ENCODE assay signal across 17 cellular contexts in the genomic region with DNA sequence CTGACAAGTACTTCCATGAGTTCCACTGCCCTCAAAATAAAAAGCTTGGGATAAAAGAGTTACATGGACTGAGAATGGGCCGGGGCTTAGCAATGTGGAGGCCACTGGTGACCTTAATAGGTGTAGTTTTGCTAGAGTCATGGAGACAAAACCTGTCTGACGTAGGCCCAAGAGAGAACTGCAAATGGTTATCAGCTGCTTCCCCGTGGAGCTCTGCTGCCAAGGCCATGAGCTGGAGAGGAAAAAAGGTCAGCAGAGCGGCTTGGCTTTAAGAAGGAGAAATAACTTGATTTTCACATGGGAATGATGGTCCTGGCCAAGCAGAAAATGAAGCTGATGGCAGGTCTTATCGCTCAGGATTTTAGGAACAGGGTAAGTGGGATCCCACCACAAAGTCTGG. TPM values are rescaled to one million over a fixed set of nuclear protein-coding genes. Genes with fewer than 3 reads are reported as not detected.
DNase-seq lines count a peak whose midpoint lies in the region; ATAC-seq lines count a peak whose summit lies in the region.
"Had no signal": no experiment of that assay in that cellular context is flagged by ENCODE, and none has a peak within 500 bp of the region (broad histone marks: within the 10 kb centered on the region; RNA-seq: fewer than 3 reads in every experiment).

No MANE protein-coding gene starts in this region.

- H3K36me3 Mint-ChIP-seq in activated CD8-positive, alpha-beta memory T cell treated with anti-CD3 and anti-CD28 coated beads, Interleukin-2, amount 10 ng/mL, durations not matched to agents 7 days and 5 days = peaks cover 28% of the 10 kb centered on the region
- H3K36me3 Mint-ChIP-seq in T-cell (peaks cover 32% of the 10 kb centered on the region), immature natural killer cell (peaks cover 9 to 18% (median 17%) of the 10 kb centered on the region in 3 donors)
- peaks cover 59% of the 10 kb centered on the region for H3K36me3 Mint-ChIP-seq in stimulated activated memory B cell treated with anti-CD40 and anti-IgM and Interleukin-4, amounts not matched to agents 10 μg/mL and 1 μg/mL and 100 μg/mL, for 72 hours

- peaks cover 43% of the 10 kb centered on the region for H3K4me1 Mint-ChIP-seq in activated CD8-positive, alpha-beta memory T cell treated with anti-CD3 and anti-CD28 coated beads, Interleukin-2, amount 10 ng/mL, durations not matched to agents 7 days and 5 days
- peaks cover 34 to 63% (median 45%) of the 10 kb centered on the region in 3 donors for H3K4me1 Mint-ChIP-seq in T-cell
- peaks cover 58 to 72% of the 10 kb centered on the region in 2 donors for H3K4me1 Mint-ChIP-seq in immature natural killer cell
- peaks cover 76% of the 10 kb centered on the region for H3K4me1 Mint-ChIP-seq in stimulated activated memory B cell treated with anti-CD40 and anti-IgM and Interleukin-4, amounts not matched to agents 10 μg/mL and 1 μg/mL and 100 μg/mL, for 72 hours

- H3K27ac Mint-ChIP-seq in activated CD8-positive, alpha-beta memory T cell treated with anti-CD3 and anti-CD28 coated beads, Interleukin-2, amount 10 ng/mL, durations not matched to agents 7 days and 5 days = peak overlapping the region; percentile 81
- peak overlapping the region; percentile 59 to 82 for H3K27ac Mint-ChIP-seq in T-cell
- peak overlapping the region; percentile 83 to 93 (median 90) for H3K27ac Mint-ChIP-seq in immature natural killer cell
- peak overlapping the region; percentile 79 for H3K27ac Mint-ChIP-seq in stimulated activated memory B cell treated with anti-CD40 and anti-IgM and Interleukin-4, amounts not matched to agents 10 μg/mL and 1 μg/mL and 100 μg/mL, for 72 hours
- H3K27ac Mint-ChIP-seq: HFFc6, progenitor cell of endocrine pancreas, type B pancreatic cell had no signal

- no peak overlapping the region for H3K4me3 Mint-ChIP-seq in activated CD8-positive, alpha-beta memory T cell treated with anti-CD3 and anti-CD28 coated beads, Interleukin-2, amount 10 ng/mL, durations not matched to agents 7 days and 5 days
- H3K4me3 Mint-ChIP-seq in T-cell (no peak overlapping the region), immature natural killer cell (peak overlapping the region; percentile 59 to 81 (median 62))
- no peak overlapping the region for H3K4me3 Mint-ChIP-seq in stimulated activated memory B cell treated with anti-CD40 and anti-IgM and Interleukin-4, amounts not matched to agents 10 μg/mL and 1 μg/mL and 100 μg/mL, for 72 hours
- H3K4me3 Mint-ChIP-seq: HFFc6, type B pancreatic cell had no signal

- POLR2A ChIA-PET in T-cell (lab: Charles Lee) = no interaction called here

- no peaks in the 10 kb centered on the region for H3K27me3 Mint-ChIP-seq in activated CD8-positive, alpha-beta memory T cell treated with anti-CD3 and anti-CD28 coated beads, Interleukin-2, amount 10 ng/mL, durations not matched to agents 7 days and 5 days
- H3K27me3 Mint-ChIP-seq in T-cell = no peaks in the 10 kb centered on the region
- peaks cover 0 to 5% (median 4%) of the 10 kb centered on the region in 3 donors for H3K27me3 Mint-ChIP-seq in immature natural killer cell (ENCODE audit: low read depth in 3 of 3)
- no peaks in the 10 kb centered on the region for H3K27me3 Mint-ChIP-seq in stimulated activated memory B cell treated with anti-CD40 and anti-IgM and Interleukin-4, amounts not matched to agents 10 μg/mL and 1 μg/mL and 100 μg/mL, for 72 hours
- H3K27me3 Mint-ChIP-seq: progenitor cell of endocrine pancreas, type B pancreatic cell had no signal

- no peak for DNase-seq in activated CD8-positive, alpha-beta memory T cell treated with anti-CD3 and anti-CD28 coated beads, Interleukin-2, amount 10 ng/mL, durations not matched to agents 7 days and 5 days
- no peak for DNase-seq in activated CD8-positive, alpha-beta memory T cell treated with anti-CD3 and anti-CD28 coated beads, Interleukin-2, amount 50 U/mL, for 48 hours
- no peak for DNase-seq in T-cell
- DNase-seq in immature natural killer cell = no peak
- no peak for DNase-seq in KG1 (lab: John Stamatoyannopoulos, UW)
- no peak for DNase-seq in Kasumi-1 (lab: John Stamatoyannopoulos, UW)
- DNase-seq in SK-N-DZ (ENCODE audit: low spot score) = no peak
- DNase-seq: activated effector memory CD4-positive, alpha-beta T cell treated with anti-CD3 and anti-CD28 coated beads, Interleukin-2, amount 50 U/mL, for 16 hours; cortex of kidney; foreskin melanocyte; HFFc6; left ventricle myocardium superior; NCI-H1436; NCI-H774 had no signal

- CTCF ChIA-PET in activated CD8-positive, alpha-beta memory T cell treated with anti-CD3 and anti-CD28 coated beads, Interleukin-2, amount 10 ng/mL, durations not matched to agents 7 days and 5 days (lab: Charles Lee) = interaction anchor here (0.8 to 2.6 kb wide), 6 partner anchors 8 to 154 kb away, joined by 3 to 7 read pairs (median 3); a partner anchor contains a TSS
- CTCF ChIA-PET in T-cell (lab: Charles Lee) = interaction anchor here in 1 of 2 donors (0.6 kb wide), 1 partner anchor 1880 kb away, joined by 4 read pairs; no protein-coding TSS in a partner anchor

- ATAC-seq in activated CD8-positive, alpha-beta memory T cell treated with anti-CD3 and anti-CD28 coated beads, Interleukin-2, amount 10 ng/mL, durations not matched to agents 7 days and 5 days = no peak
- no peak for ATAC-seq in T-cell (replicated peaks in 1 of 4)
- no peak for ATAC-seq in stimulated activated memory B cell treated with anti-CD40 and anti-IgM and Interleukin-4, amounts not matched to agents 10 μg/mL and 1 μg/mL and 100 μg/mL, for 72 hours
- ATAC-seq: left ventricle myocardium superior had no signal

- no peaks in the 10 kb centered on the region for H3K9me3 Mint-ChIP-seq in activated CD8-positive, alpha-beta memory T cell treated with anti-CD3 and anti-CD28 coated beads, Interleukin-2, amount 10 ng/mL, durations not matched to agents 7 days and 5 days (ENCODE audit: low read depth)
- H3K9me3 Mint-ChIP-seq in T-cell (no peaks in the 10 kb centered on the region), immature natural killer cell (no peaks in the 10 kb centered on the region)
- no peaks in the 10 kb centered on the region for H3K9me3 Mint-ChIP-seq in stimulated activated memory B cell treated with anti-CD40 and anti-IgM and Interleukin-4, amounts not matched to agents 10 μg/mL and 1 μg/mL and 100 μg/mL, for 72 hours
- H3K9me3 Mint-ChIP-seq: HFFc6, type B pancreatic cell had no signal

RNA-seq across cellular contexts. Expression of a gene that starts 3.7 kb away (rescaled TPM):
- total RNA-seq in activated CD8-positive, alpha-beta memory T cell treated with anti-CD3 and anti-CD28 coated beads, Interleukin-2, amount 10 ng/mL, durations not matched to agents 7 days and 5 days = 10 to 100 TPM; 12.9 to 16.5 TPM
- total RNA-seq in T-cell = 10 to 100 TPM; 18.5 to 35.0 (median 31.1) TPM
- polyA plus RNA-seq in immature natural killer cell = 10 to 100 TPM in 1 of 3 donors, 1 to 10 TPM in 2; 3.0 to 15.5 (median 5.7) TPM
- polyA plus RNA-seq in SK-N-DZ (2014; cell fraction: cytosol; rRNA removed) = 10.4 and 34.6 TPM in 2 replicates
- polyA plus RNA-seq in SK-N-DZ (2014; cell fraction: nucleus; rRNA removed) = 22.5 and 30.9 TPM in 2 replicates

RNA-seq across cellular contexts. Expression of a gene that starts 8.3 kb away (rescaled TPM):
- 10 to 100 TPM; 28.8 to 35.9 TPM for total RNA-seq in activated CD8-positive, alpha-beta memory T cell treated with anti-CD3 and anti-CD28 coated beads, Interleukin-2, amount 10 ng/mL, durations not matched to agents 7 days and 5 days
- 10 to 100 TPM; 25.9 to 44.8 (median 40.7) TPM for total RNA-seq in T-cell
- 10 to 100 TPM in 1 of 3 donors, 1 to 10 TPM in 2; 5.2 to 27.4 (median 7.0) TPM for polyA plus RNA-seq in immature natural killer cell
- polyA plus RNA-seq in SK-N-DZ (2014; cell fraction: cytosol; rRNA removed) = 53.3 and 56.1 TPM in 2 replicates
- polyA plus RNA-seq in SK-N-DZ (2014; cell fraction: nucleus; rRNA removed) = 84.4 and 89.6 TPM in 2 replicates

RNA-seq across cellular contexts. Expression of a gene that starts 8.4 kb away (rescaled TPM):
- 1,000 to 10,000 TPM; 1,729 to 2,113 TPM for total RNA-seq in activated CD8-positive, alpha-beta memory T cell treated with anti-CD3 and anti-CD28 coated beads, Interleukin-2, amount 10 ng/mL, durations not matched to agents 7 days and 5 days
- 1,000 to 10,000 TPM; 2,623 to 2,692 (median 2,659) TPM for total RNA-seq in T-cell
- 100 to 1,000 TPM; 459 to 791 (median 622) TPM for polyA plus RNA-seq in immature natural killer cell
- polyA plus RNA-seq in SK-N-DZ (2014; cell fraction: cytosol; rRNA removed) = 3,794 and 4,325 TPM in 2 replicates
- polyA plus RNA-seq in SK-N-DZ (2014; cell fraction: nucleus; rRNA removed) = 2,303 and 2,962 TPM in 2 replicates

RNA-seq across cellular contexts. Expression of a gene that starts 16.6 kb away (rescaled TPM):
- total RNA-seq in activated CD8-positive, alpha-beta memory T cell treated with anti-CD3 and anti-CD28 coated beads, Interleukin-2, amount 10 ng/mL, durations not matched to agents 7 days and 5 days = 10 to 100 TPM; 35.4 to 35.6 TPM
- 10 to 100 TPM; 33.0 to 58.7 (median 58.3) TPM for total RNA-seq in T-cell
- polyA plus RNA-seq in immature natural killer cell = 100 to 1,000 TPM; 104 to 153 (median 131) TPM
- 14.1 and 21.0 TPM in 2 replicates for polyA plus RNA-seq in SK-N-DZ (2014; cell fraction: cytosol; rRNA removed)
- 32.0 and 33.8 TPM in 2 replicates for polyA plus RNA-seq in SK-N-DZ (2014; cell fraction: nucleus; rRNA removed)

RNA-seq across cellular contexts. Expression of a gene that starts 16.7 kb away (rescaled TPM):
- total RNA-seq in activated CD8-positive, alpha-beta memory T cell treated with anti-CD3 and anti-CD28 coated beads, Interleukin-2, amount 10 ng/mL, durations not matched to agents 7 days and 5 days = 10 to 100 TPM; 14.9 to 23.2 TPM
- total RNA-seq in T-cell = 10 to 100 TPM; 17.0 to 25.3 (median 24.9) TPM
- 10 to 100 TPM; 30.2 to 36.9 (median 34.5) TPM for polyA plus RNA-seq in immature natural killer cell
- polyA plus RNA-seq in SK-N-DZ (2014; cell fraction: cytosol; rRNA removed) = 27.7 and 154 TPM in 2 replicates
- 15.5 and 28.1 TPM in 2 replicates for polyA plus RNA-seq in SK-N-DZ (2014; cell fraction: nucleus; rRNA removed)

Comparison
In these comparisons a context has a peak if more than half of its experiments do, and no peak if none do; other contexts are left out.
1. H3K4me3 Mint-ChIP-seq: peak in immature natural killer cell (5 of 5); none in activated CD8-positive, alpha-beta memory T cell treated with anti-CD3 and anti-CD28 coated beads, Interleukin-2, amount 10 ng/mL, durations not matched to agents 7 days and 5 days (single experiment), T-cell (0 of 3) and stimulated activated memory B cell treated with anti-CD40 and anti-IgM and Interleukin-4, amounts not matched to agents 10 μg/mL and 1 μg/mL and 100 μg/mL, for 72 hours (single experiment).
2. Peak in every context shown above with its lines, with median percentiles within 50 percentile points of each other: H3K27ac Mint-ChIP-seq.